ENCODE assay signal across 21 cellular contexts in genomic region chr15:37582852-37583251, GRCh38.
DNase-seq lines count a peak whose midpoint lies in the region; ATAC-seq and TF ChIP-seq lines count a peak whose summit lies in the region.
"Had no signal": no experiment of that assay in that cellular context is flagged by ENCODE, and none has a peak within 500 bp of the region (broad histone marks: within the 10 kb centered on the region; RNA-seq: fewer than 3 reads in every experiment).

No MANE protein-coding gene starts in this region.

- no peak overlapping the region for H2BK15ac ChIP-seq in mesenchymal stem cell (ENCODE audit: low read depth, poor library complexity, severe bottlenecking)

- no peak overlapping the region for H2BK5ac ChIP-seq in mesenchymal stem cell (ENCODE audit: low read depth, low read length, poor library complexity, severe bottlenecking)

- no peaks in the 10 kb centered on the region for H3K9me3 Mint-ChIP-seq in endothelial cell (ENCODE audit: unreplicated experiment)
- peaks cover 0 to 11% (median 0%) of the 10 kb centered on the region in 9 donors for H3K9me3 Mint-ChIP-seq in naive thymus-derived CD8-positive, alpha-beta T cell

- no peaks in the 10 kb centered on the region for H3K4me1 ChIP-seq in liver (ENCODE audit: control insufficient read depth in 4 of 4, insufficient read depth in 4 of 4, low read length in 3 of 4)
- H3K4me1 ChIP-seq in right lobe of liver: no peaks in the 10 kb centered on the region
- H3K4me1 ChIP-seq in mesenchymal stem cell (ENCODE audit: control insufficient read depth, insufficient read depth, low read depth, low read length): no peaks in the 10 kb centered on the region
- peaks cover 3% of the 10 kb centered on the region for H3K4me1 ChIP-seq in upper lobe of right lung
- H3K4me1 ChIP-seq: A549 had no signal

- H3K4me2 ChIP-seq in mesenchymal stem cell (ENCODE audit: low read length, poor library complexity, severe bottlenecking): no peak overlapping the region
- H3K4me2 ChIP-seq: A549, GM23338 had no signal

- H3K27ac Mint-ChIP-seq in endothelial cell (ENCODE audit: unreplicated experiment): peak overlapping the region; percentile 38
- no peak overlapping the region for H3K27ac Mint-ChIP-seq in naive thymus-derived CD8-positive, alpha-beta T cell
- H3K27ac Mint-ChIP-seq: CD4-positive, alpha-beta memory T cell; GM23338; H9 had no signal

- H2AK5ac ChIP-seq in mesenchymal stem cell (ENCODE audit: low read length, severe bottlenecking): no peak overlapping the region

- H3K9ac ChIP-seq in liver (ENCODE audit: low read depth in 1 of 2, low read length in 2 of 2): no peak overlapping the region
- H3K9ac ChIP-seq in mesenchymal stem cell (ENCODE audit: low read length): no peak overlapping the region

- no peak for TF ChIP-seq RAD21 in liver (IDR thresholded peaks at IDR 0.05)

- peak overlapping the region in 2 of 3 donors; percentile 14 to 22 for H3K4me3 ChIP-seq in liver (ENCODE audit: low read depth in 1 of 3, low read length in 3 of 3)
- H3K4me3 ChIP-seq in right lobe of liver: no peak overlapping the region
- H3K4me3 ChIP-seq in mesenchymal stem cell (ENCODE audit: insufficient read depth in 1 of 2, low read depth in 1 of 2, low read length in 2 of 2): peak overlapping the region in 1 of 2 experiments; percentile 14
- H3K4me3 ChIP-seq in upper lobe of right lung: no peak overlapping the region
- H3K4me3 ChIP-seq: A549, GM12878, GM23338 had no signal

- peaks cover 18% of the 10 kb centered on the region for H3K4me1 Mint-ChIP-seq in endothelial cell (ENCODE audit: unreplicated experiment)
- no peaks in the 10 kb centered on the region for H3K4me1 Mint-ChIP-seq in naive thymus-derived CD8-positive, alpha-beta T cell
- H3K4me1 Mint-ChIP-seq: CD4-positive, alpha-beta memory T cell; H9 had no signal

- DNase-seq in right lobe of liver: no peak
- no peak for DNase-seq in endothelial cell (ENCODE audit: low spot score)
- DNase-seq in mesenchymal stem cell: no peak
- peak; percentile 41 for DNase-seq in upper lobe of right lung
- DNase-seq in GM13977 (ENCODE audit: low spot score): no peak
- DNase-seq in naive thymus-derived CD8-positive, alpha-beta T cell: no peak
- DNase-seq: 8988T; ACHN; AML-193; C1 segment of cervical spinal cord; Calu3; CD4-positive, alpha-beta memory T cell; COR-L47; DND-41; H9 had no signal

- no peak overlapping the region for H2BK12ac ChIP-seq in mesenchymal stem cell (ENCODE audit: low read length in 2 of 2)

- no peak overlapping the region for H2AFZ ChIP-seq in mesenchymal stem cell (ENCODE audit: low read depth, low read length)
- H2AFZ ChIP-seq: GM23338 had no signal

- peak overlapping the region; percentile 3 for H3K4me3 Mint-ChIP-seq in endothelial cell (ENCODE audit: unreplicated experiment)
- no peak overlapping the region for H3K4me3 Mint-ChIP-seq in naive thymus-derived CD8-positive, alpha-beta T cell
- H3K4me3 Mint-ChIP-seq: CD4-positive, alpha-beta memory T cell; GM23338; H9 had no signal

- peaks cover 1% of the 10 kb centered on the region for H3K27me3 Mint-ChIP-seq in endothelial cell (ENCODE audit: unreplicated experiment)
- H3K27me3 Mint-ChIP-seq in naive thymus-derived CD8-positive, alpha-beta T cell: no peaks in the 10 kb centered on the region
- H3K27me3 Mint-ChIP-seq: CD4-positive, alpha-beta memory T cell had no signal

- H4K8ac ChIP-seq in mesenchymal stem cell (ENCODE audit: low read length): no peak overlapping the region

- no peak overlapping the region for H3K23ac ChIP-seq in mesenchymal stem cell (ENCODE audit: low read length in 2 of 2)

- TF ChIP-seq POLR2A in right lobe of liver (IDR thresholded peaks at IDR 0.05): no peak

- peaks cover 4 to 20% (median 12%) of the 10 kb centered on the region in 4 donors for H3K9me3 ChIP-seq in liver (ENCODE audit: control insufficient read depth in 4 of 4, low read length in 3 of 4)
- H3K9me3 ChIP-seq in right lobe of liver: no peaks in the 10 kb centered on the region
- H3K9me3 ChIP-seq in mesenchymal stem cell (ENCODE audit: control insufficient read depth, low read length): no peaks in the 10 kb centered on the region
- no peaks in the 10 kb centered on the region for H3K9me3 ChIP-seq in upper lobe of right lung
- H3K9me3 ChIP-seq: A549 had no signal

- H4K91ac ChIP-seq in mesenchymal stem cell (ENCODE audit: low read length): peak overlapping the region; percentile 50

- H3K27me3 ChIP-seq in liver (ENCODE audit: control insufficient read depth in 4 of 4, insufficient read depth in 4 of 4, low read length in 3 of 4): no peaks in the 10 kb centered on the region
- no peaks in the 10 kb centered on the region for H3K27me3 ChIP-seq in right lobe of liver
- H3K27me3 ChIP-seq in mesenchymal stem cell (ENCODE audit: control insufficient read depth in 1 of 2, insufficient read depth in 1 of 2, low read length in 2 of 2): peaks cover 0 to 4% of the 10 kb centered on the region in 2 experiments
- no peaks in the 10 kb centered on the region for H3K27me3 ChIP-seq in upper lobe of right lung

- H3K36me3 Mint-ChIP-seq in endothelial cell (ENCODE audit: low read depth, unreplicated experiment): no peaks in the 10 kb centered on the region
- H3K36me3 Mint-ChIP-seq in naive thymus-derived CD8-positive, alpha-beta T cell: no peaks in the 10 kb centered on the region
- H3K36me3 Mint-ChIP-seq: CD4-positive, alpha-beta memory T cell had no signal

- H3K14ac ChIP-seq in mesenchymal stem cell (ENCODE audit: low read length in 2 of 2): no peak overlapping the region

- in situ Hi-C loops in GM13977 (cut with MboI; ENCODE audit: low pct_unique_long_range_greater_than_20kb, low sequenced_read_pairs, unreplicated experiment): no loop called here

- TF ChIP-seq CTCF in liver (IDR thresholded peaks at IDR 0.05; ENCODE audit: low read depth, low read length, missing input control) (no peak), right lobe of liver (IDR thresholded peaks at IDR 0.05) (no peak), endothelial cell (IDR thresholded peaks at IDR 0.05; ENCODE audit: unreplicated experiment) (no peak), upper lobe of right lung (IDR thresholded peaks at IDR 0.05) (no peak), GM13977 (IDR thresholded peaks at IDR 0.05; ENCODE audit: extremely low read depth, insufficient read depth, missing control alignments) (no peak)

- no peak overlapping the region for H2BK120ac ChIP-seq in mesenchymal stem cell (ENCODE audit: low read depth, low read length)

- no peak overlapping the region for H3K4ac ChIP-seq in mesenchymal stem cell (ENCODE audit: low read depth in 1 of 2, low read length in 2 of 2)

- H3K18ac ChIP-seq in mesenchymal stem cell (ENCODE audit: low read depth in 1 of 2, low read length in 2 of 2): no peak overlapping the region

- POLR2A ChIA-PET in naive thymus-derived CD8-positive, alpha-beta T cell (lab: Charles Lee): no interaction called here

- intact Hi-C loops in right lobe of liver (cut with DNase I) (no loop called here), upper lobe of right lung (cut with DNase I) (no loop called here)

- H3K36me3 ChIP-seq in liver (ENCODE audit: control insufficient read depth in 4 of 4, insufficient read depth in 3 of 4, low read depth in 1 of 4, low read length in 3 of 4) (no peaks in the 10 kb centered on the region), right lobe of liver (no peaks in the 10 kb centered on the region), mesenchymal stem cell (ENCODE audit: control insufficient read depth in 1 of 2, insufficient read depth in 2 of 2, low read depth in 1 of 2, low read length in 2 of 2) (peaks cover 0 to 3% of the 10 kb centered on the region in 2 experiments), upper lobe of right lung (no peaks in the 10 kb centered on the region)

- no peaks in the 10 kb centered on the region for H3K79me1 ChIP-seq in mesenchymal stem cell (replicated peaks; ENCODE audit: low read length, poor library complexity, severe bottlenecking)

- ATAC-seq in right lobe of liver: no peak
- ATAC-seq in upper lobe of right lung: no peak
- no peak for ATAC-seq in HG02840 (IDR thresholded peaks at IDR 0.05; ENCODE audit: low FRiP score, unreplicated experiment)
- no peak for ATAC-seq in naive thymus-derived CD8-positive, alpha-beta T cell
- ATAC-seq: A549, GM12878, GM23338, HCT116 had no signal

- H3K27ac ChIP-seq in liver (ENCODE audit: low read depth in 1 of 2, low read length in 2 of 2) (no peak overlapping the region), right lobe of liver (no peak overlapping the region), mesenchymal stem cell (ENCODE audit: low read length, poor library complexity, severe bottlenecking) (no peak overlapping the region), upper lobe of right lung (no peak overlapping the region)
- H3K27ac ChIP-seq: A549 had no signal

- WGBS in liver: 90% methylated on average over 5 of the region's 5 CpGs
- WGBS in right lobe of liver (ENCODE audit: insufficient coverage, low coverage, low lambda C conversion rate, missing lambda C conversion rate): 77% methylated on average over 3 of the region's 5 CpGs
- 85% methylated on average over 5 of the region's 5 CpGs for WGBS in mesenchymal stem cell

TF ChIP-seq in liver, 16 proteins besides CTCF, POLR2A, EP300 and RAD21 (continues in another document):
- no peak for TF ChIP-seq FOXA2 (IDR thresholded peaks at IDR 0.05)
- TF ChIP-seq EGR1 (IDR thresholded peaks at IDR 0.05; ENCODE audit: low read depth in 2 of 2): no peak
- TF ChIP-seq REST (IDR thresholded peaks at IDR 0.05): no peak
- TF ChIP-seq HNF4G (IDR thresholded peaks at IDR 0.05): no peak

Comparison
In these comparisons a context has a peak if more than half of its experiments do, and no peak if none do; other contexts are left out.
1. H3K4me3 ChIP-seq: peak in liver (2 of 3); none in right lobe of liver (0 of 3) and upper lobe of right lung (single experiment).